Comparison of ENCODE assay signal across 1 cellular context in genomic region chr20:39899881-39900280, GRCh38.
A peak's percentile ranks its signal among the peaks of the same experiment; 100 is the strongest.
TF ChIP-seq lines count a peak whose summit lies in the region.

No MANE protein-coding gene starts in this region.

TF ChIP-seq in GM23338, 12 proteins besides CTCF, POLR2A, EP300 and RAD21 (continued from another document):
- TF ChIP-seq CREB1 (CRISPR knock-in tag; IDR thresholded peaks at IDR 0.05; ENCODE audit: low read depth), result no peak
- no peak for TF ChIP-seq JUNB (IDR thresholded peaks at IDR 0.05; ENCODE audit: unreplicated experiment)
- no peak for TF ChIP-seq ZNF331 (CRISPR knock-in tag; IDR thresholded peaks at IDR 0.05; ENCODE audit: low read depth)
- peak; percentile 91; the same call in 1 of the 2 replicates for TF ChIP-seq NANOG (IDR thresholded peaks at IDR 0.05; ENCODE audit: borderline replicate concordance)
- 0 out of 2 replicates have a peak, but pooled peaks have one; percentile 15 for TF ChIP-seq ZNF462 (CRISPR knock-in tag; IDR thresholded peaks at IDR 0.05)
- TF ChIP-seq EZH2 (IDR thresholded peaks at IDR 0.05; ENCODE audit: low read depth, unreplicated experiment), result no peak
- TF ChIP-seq ZNF114 (CRISPR knock-in tag; IDR thresholded peaks at IDR 0.05), result no peak
- TF ChIP-seq POLR2AphosphoS5 (IDR thresholded peaks at IDR 0.05; ENCODE audit: low read depth), result 0 out of 2 replicates have a peak, but pooled peaks have one; percentile 19
